In the genomic region with DNA sequence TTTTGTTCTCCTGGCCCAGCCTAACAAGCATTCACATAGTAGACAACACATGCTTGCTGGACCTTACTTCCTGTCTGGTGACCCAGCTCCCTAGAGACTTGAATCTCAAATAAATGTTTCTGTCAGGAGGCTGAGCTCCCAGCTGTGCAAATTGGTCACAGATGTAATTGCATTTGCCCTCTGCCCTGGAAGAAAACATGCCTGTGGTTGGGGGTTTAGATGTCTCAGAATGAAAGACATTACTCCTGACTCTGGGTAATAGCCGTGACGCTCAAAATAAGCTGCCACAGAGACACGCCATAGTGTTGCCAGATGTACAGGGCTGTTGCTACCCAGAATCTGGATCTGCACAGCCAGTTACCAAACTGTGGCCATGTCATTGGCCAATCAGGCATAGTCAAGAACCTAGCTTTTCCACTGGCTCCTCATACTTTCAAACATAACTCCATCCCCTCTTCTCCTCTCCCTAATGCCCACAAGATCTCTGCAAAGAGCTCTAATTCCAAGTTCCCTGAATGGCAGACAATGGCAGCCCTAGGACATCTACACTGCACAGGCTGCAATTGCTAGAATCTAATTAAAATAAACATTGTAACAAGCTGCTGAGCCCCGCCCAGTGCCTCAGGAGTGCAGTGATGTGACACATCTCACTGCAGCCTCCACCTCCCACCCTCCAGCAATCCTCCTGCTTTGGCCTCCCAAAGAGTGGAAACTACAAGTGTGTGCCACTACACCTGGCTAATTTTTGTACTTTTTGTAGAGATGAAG, we compare ENCODE assay signal across 8 cellular contexts.
DNase-seq lines count a peak whose midpoint lies in the region; ATAC-seq, FAIRE-seq and TF ChIP-seq lines count a peak whose summit lies in the region.

No MANE protein-coding gene starts in this region.

- H3K4me3 ChIP-seq in GM12865 (ENCODE audit: low read depth, low read length) (no peak overlapping the region), Loucy (ENCODE audit: low read length, poor library complexity, severe bottlenecking) (no peak overlapping the region)

- no peaks in the 10 kb centered on the region for H3K36me3 ChIP-seq in Loucy (ENCODE audit: insufficient read depth, low read length)

- H3F3A ChIP-seq in Loucy (ENCODE audit: low read depth): no peaks in the 10 kb centered on the region

- H3K9ac ChIP-seq in Loucy (ENCODE audit: low read depth, low read length, poor library complexity, severe bottlenecking): peak overlapping the region; percentile 4

- H3K27me3 ChIP-seq in Loucy (ENCODE audit: insufficient read depth, low read length, poor library complexity, severe bottlenecking): no peaks in the 10 kb centered on the region

- H3K4me1 ChIP-seq in Loucy (ENCODE audit: insufficient read depth, low read length, poor library complexity, severe bottlenecking): peaks cover 20% of the 10 kb centered on the region

- H2AFZ ChIP-seq in Loucy (ENCODE audit: low read length): peak overlapping the region; percentile 70

- H3K79me2 ChIP-seq in Loucy (ENCODE audit: insufficient read depth, low read length): no peaks in the 10 kb centered on the region

- DNase-seq in GM12865 (ENCODE audit: low read depth) (peak; percentile 94), stromal cell of bone marrow (ENCODE audit: low read depth) (peak; percentile 81), Kasumi-1 (lab: John Stamatoyannopoulos, UW) (no peak)
- no peak for DNase-seq in stimulated activated CD4-positive, alpha-beta T cell treated with anti-CD3 and anti-CD28 coated beads, Interleukin-4, amount 100 ng/mL, for 4 hours
- no peak for DNase-seq in activated CD8-positive, alpha-beta memory T cell treated with anti-CD3 and anti-CD28 coated beads, Interleukin-2, amount 50 U/mL, for 48 hours

- no peaks in the 10 kb centered on the region for H4K20me1 ChIP-seq in Loucy (ENCODE audit: insufficient read depth, low read length, poor library complexity, severe bottlenecking)

- peak overlapping the region; percentile 38 for H3K4me2 ChIP-seq in Loucy (ENCODE audit: low read depth, low read length, poor library complexity, severe bottlenecking)

- ATAC-seq in GM21786 (IDR thresholded peaks at IDR 0.05; ENCODE audit: unreplicated experiment): peak; percentile 87

- H3K9me2 ChIP-seq in Loucy (replicated peaks; ENCODE audit: low read depth, low read length): no peaks in the 10 kb centered on the region

- H3K9me3 ChIP-seq in Loucy (ENCODE audit: insufficient read depth, low read depth, low read length): no peaks in the 10 kb centered on the region

- no peak for TF ChIP-seq CTCF in GM12865 (IDR thresholded peaks at IDR 0.05; ENCODE audit: insufficient read depth, low read depth, low read length, missing control alignments)
- TF ChIP-seq CTCF in Loucy (conservative IDR thresholded peaks at IDR 0.05; ENCODE audit: low read length): no peak

- FAIRE-seq in endometrium (lab: Jason Lieb, UNC): peak; percentile 98

Comparison
In these comparisons a context has a peak if more than half of its experiments do, and no peak if none do; other contexts are left out.
1. DNase-seq: peak in GM12865 (single experiment) and stromal cell of bone marrow (single experiment); none in stimulated activated CD4-positive, alpha-beta T cell treated with anti-CD3 and anti-CD28 coated beads, Interleukin-4, amount 100 ng/mL, for 4 hours (0 of 2), activated CD8-positive, alpha-beta memory T cell treated with anti-CD3 and anti-CD28 coated beads, Interleukin-2, amount 50 U/mL, for 48 hours (single experiment) and Kasumi-1 (0 of 2).